Comparison of ENCODE assay signal across 10 cellular contexts in the genomic region with DNA sequence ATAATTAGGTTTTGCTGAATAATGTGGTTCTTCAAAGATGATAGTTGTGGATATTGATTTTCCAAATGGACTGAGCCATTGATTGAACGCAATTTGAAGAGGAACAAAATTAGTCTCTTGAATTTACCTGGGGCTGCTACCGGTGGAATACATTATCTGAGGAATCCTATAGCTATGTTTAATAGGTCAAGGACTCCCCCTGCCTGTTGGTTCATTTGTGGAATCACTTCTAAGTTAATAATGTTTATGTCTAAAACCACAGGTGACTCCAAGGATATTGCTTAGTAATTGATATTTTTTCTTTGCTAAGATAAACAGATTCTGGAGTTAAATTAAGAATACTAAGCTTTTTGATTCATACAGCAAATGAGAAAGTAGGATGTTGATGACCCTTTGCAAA.
A peak's percentile ranks its signal among the peaks of the same experiment; 100 is the strongest.
DNase-seq lines count a peak whose midpoint lies in the region; ATAC-seq and TF ChIP-seq lines count a peak whose summit lies in the region.
"Had no signal": no experiment of that assay in that cellular context is flagged by ENCODE, and none has a peak within 500 bp of the region (broad histone marks: within the 10 kb centered on the region; RNA-seq: fewer than 3 reads in every experiment).

No MANE protein-coding gene starts in this region.

- 32% methylated on average over 2 of the region's 2 CpGs for WGBS in smooth muscle cell (ENCODE audit: low lambda C conversion rate)

- no peak for ATAC-seq in HG02798 (IDR thresholded peaks at IDR 0.05; ENCODE audit: poor library complexity, unreplicated experiment)

- no peaks in the 10 kb centered on the region for H3K27me3 Mint-ChIP-seq in MCF 10A (ENCODE audit: insufficient read depth, unreplicated experiment)

- TF ChIP-seq POLR2A in breast epithelium (IDR thresholded peaks at IDR 0.05), result no peak

- CTCF ChIA-PET in MCF 10A (lab: Yijun Ruan, JAX), result interaction anchor here (0.5 to 1.9 kb wide), 16 partner anchors 8 to 1631 kb away, joined by 3 to 12 read pairs (median 4); no protein-coding TSS in a partner anchor

- no peaks in the 10 kb centered on the region for H3K79me2 ChIP-seq in smooth muscle cell (ENCODE audit: low read depth)

- no peak overlapping the region for H2AFZ ChIP-seq in smooth muscle cell (ENCODE audit: low read depth)

- no peaks in the 10 kb centered on the region for H4K20me1 ChIP-seq in smooth muscle cell (ENCODE audit: low read depth)

- H3K4me2 ChIP-seq in smooth muscle cell, result no peak overlapping the region

- TF ChIP-seq CTCF in MCF 10A (IDR thresholded peaks at IDR 0.05; ENCODE audit: unreplicated experiment) (peak; percentile 26), breast epithelium (IDR thresholded peaks at IDR 0.05) (no peak), smooth muscle cell (IDR thresholded peaks at IDR 0.05; ENCODE audit: borderline replicate concordance, insufficient read depth, poor library complexity, severe bottlenecking) (peak; percentile 40)

- no peak overlapping the region for H3K4me3 Mint-ChIP-seq in MCF 10A (ENCODE audit: unreplicated experiment)

- no peaks in the 10 kb centered on the region for H3K4me1 Mint-ChIP-seq in MCF 10A (ENCODE audit: insufficient read depth, unreplicated experiment)

- no peaks in the 10 kb centered on the region for H3K9me3 Mint-ChIP-seq in MCF 10A (ENCODE audit: unreplicated experiment)

- H3K4me1 ChIP-seq in breast epithelium (no peaks in the 10 kb centered on the region), smooth muscle cell (ENCODE audit: low read depth) (no peaks in the 10 kb centered on the region)

- H3K9me3 ChIP-seq in breast epithelium, result peaks cover 0 to 17% of the 10 kb centered on the region in 2 donors
- no peaks in the 10 kb centered on the region for H3K9me3 ChIP-seq in smooth muscle cell (replicated peaks; ENCODE audit: low read depth)

- H3K36me3 Mint-ChIP-seq in MCF 10A (ENCODE audit: insufficient read depth, unreplicated experiment), result no peaks in the 10 kb centered on the region

- DNase-seq in MCF 10A (ENCODE audit: unreplicated experiment) (peak; percentile 31), breast epithelium (ENCODE audit: low spot score in 2 of 2) (no peak), NCI-H345 (lab: John Stamatoyannopoulos, UW) (peak; percentile 18), dermis blood vessel endothelial cell (peak; percentile 0), smooth muscle cell (lab: John Stamatoyannopoulos, UW; ENCODE audit: unreplicated experiment) (no peak)
- DNase-seq in stimulated activated CD4-positive, alpha-beta T cell treated with anti-CD3 and anti-CD28 coated beads, Interleukin-12 subunit alpha, Interleukin-12 subunit beta, amount 100 ng/mL, for 4 hours, result no peak
- DNase-seq in stimulated activated naive CD4-positive, alpha-beta T cell treated with Interleukin-2 at 50 U/mL for 16 hours (lab: John Stamatoyannopoulos, UW), result no peak
- DNase-seq: NCI-H226, T-helper 1 cell had no signal

- POLR2A ChIA-PET in MCF 10A (lab: Yijun Ruan, JAX), result interaction anchor here (0.6 to 1.2 kb wide), 2 partner anchors 10 to 1624 kb away, joined by 3 read pairs; no protein-coding TSS in a partner anchor

- BruUV-seq in MCF 10A (replicated peaks; lab: Mats Ljungman, UMichigan), result no TSS peak

- H3K27me3 ChIP-seq in breast epithelium (no peaks in the 10 kb centered on the region), smooth muscle cell (ENCODE audit: low read depth) (no peaks in the 10 kb centered on the region)

- no peaks in the 10 kb centered on the region for H3F3A ChIP-seq in smooth muscle cell (ENCODE audit: low read depth)

- no peak overlapping the region for H3K4me3 ChIP-seq in breast epithelium
- no peak overlapping the region for H3K4me3 ChIP-seq in smooth muscle cell

- H3K36me3 ChIP-seq in breast epithelium (no peaks in the 10 kb centered on the region), smooth muscle cell (ENCODE audit: low read depth) (no peaks in the 10 kb centered on the region)

- H3K9ac ChIP-seq in smooth muscle cell (ENCODE audit: low read depth), result no peak overlapping the region

- intact Hi-C loops in MCF 10A (cut with micrococcal nuclease), result loop anchor here (2.0 to 5.0 kb wide), 3 partner anchors 753 to 1630 kb away; partner anchors contain the start of gene PCDH10
- intact Hi-C loops in breast epithelium (cut with DNase I; ENCODE audit: low total_unique reads), result no loop called here

- no peak overlapping the region for H3K27ac Mint-ChIP-seq in MCF 10A (ENCODE audit: low read depth, unreplicated experiment)

- H3K27ac ChIP-seq in breast epithelium (no peak overlapping the region), smooth muscle cell (ENCODE audit: low read depth) (no peak overlapping the region)

Comparison
In these comparisons a context has a peak if more than half of its experiments do, and no peak if none do; other contexts are left out.
1. DNase-seq: peak in MCF 10A (single experiment), NCI-H345 (single experiment) and dermis blood vessel endothelial cell (single experiment); none in breast epithelium (0 of 2), smooth muscle cell (single experiment), stimulated activated CD4-positive, alpha-beta T cell treated with anti-CD3 and anti-CD28 coated beads, Interleukin-12 subunit alpha, Interleukin-12 subunit beta, amount 100 ng/mL, for 4 hours (single experiment) and stimulated activated naive CD4-positive, alpha-beta T cell treated with Interleukin-2 at 50 U/mL for 16 hours (single experiment).
2. CTCF ChIP-seq: peak in MCF 10A (single experiment) and smooth muscle cell (single experiment); none in breast epithelium (0 of 3).